In the genomic region with DNA sequence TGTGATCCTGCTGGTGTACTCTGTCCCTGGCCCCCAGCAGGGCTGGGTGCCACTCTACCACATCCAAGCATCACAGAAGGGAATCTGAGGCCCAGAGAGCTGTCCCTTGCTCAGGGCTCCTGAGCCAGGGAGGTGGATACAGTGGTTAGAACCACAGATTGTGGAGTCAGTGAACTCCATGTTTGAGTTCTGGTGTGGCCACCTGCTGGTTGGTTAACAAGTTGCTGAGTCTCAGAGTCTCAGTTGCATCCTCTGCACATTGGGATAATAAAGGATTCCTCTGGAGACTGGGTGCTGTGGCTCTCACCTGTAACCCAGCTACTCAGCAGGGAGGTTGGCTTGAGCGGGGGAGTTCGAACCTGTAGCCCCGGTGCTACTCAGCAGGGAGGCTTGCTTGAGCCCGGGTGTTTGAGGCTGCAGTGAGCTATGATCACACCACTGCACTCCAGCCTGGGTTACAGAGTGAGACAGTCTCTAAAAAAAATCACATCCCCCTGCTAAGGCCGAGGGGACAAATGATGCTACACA, we compare ENCODE assay signal across 10 cellular contexts. TPM values are rescaled to one million over a fixed set of nuclear protein-coding genes. Genes with fewer than 3 reads are reported as not detected.
DNase-seq lines count a peak whose midpoint lies in the region; TF ChIP-seq lines count a peak whose summit lies in the region.
"Had no signal": no experiment of that assay in that cellular context is flagged by ENCODE, and none has a peak within 500 bp of the region (broad histone marks: within the 10 kb centered on the region; RNA-seq: fewer than 3 reads in every experiment).

No MANE protein-coding gene starts in this region.

- no peaks in the 10 kb centered on the region for H3K4me1 Mint-ChIP-seq in osteocyte (ENCODE audit: unreplicated experiment)

- no peak overlapping the region for H3K4me3 Mint-ChIP-seq in osteocyte (ENCODE audit: unreplicated experiment)
- H3K4me3 Mint-ChIP-seq: T-helper 17 cell had no signal

- peaks cover 0 to 14% (median 0%) of the 10 kb centered on the region in 45 donors for H3K27me3 ChIP-seq in dorsolateral prefrontal cortex

- TF ChIP-seq CTCF in dorsolateral prefrontal cortex (IDR thresholded peaks at IDR 0.05 in 54 of 56, conservative IDR thresholded peaks at IDR 0.05 in 2 of 56; ENCODE audit: low read depth in 1 of 56, partially characterized antibody in 56 of 56): peak in 32 of 56 donors; percentile 11 to 53 (median 26)
- peak; percentile 27 for TF ChIP-seq CTCF in osteocyte (IDR thresholded peaks at IDR 0.05)

- peaks cover 58% of the 10 kb centered on the region for H3K27me3 Mint-ChIP-seq in osteocyte (ENCODE audit: unreplicated experiment)

- no peaks in the 10 kb centered on the region for H3K9me3 Mint-ChIP-seq in osteocyte (ENCODE audit: unreplicated experiment)

- intact Hi-C loops in dorsolateral prefrontal cortex (cut with DNase I): no loop called here

- H3K27ac Mint-ChIP-seq in osteocyte (ENCODE audit: unreplicated experiment): no peak overlapping the region
- H3K27ac Mint-ChIP-seq: T-helper 17 cell had no signal

- H3K4me3 ChIP-seq in dorsolateral prefrontal cortex: no peak overlapping the region
- H3K4me3 ChIP-seq: BLaER1 treated with 17β-estradiol and CSF1 and Interleukin-3, amounts not matched to agents 10 nM and 100 nM had no signal

- DNase-seq in NCI-H748 (lab: John Stamatoyannopoulos, UW; ENCODE audit: unreplicated experiment) (peak; percentile 24), NCI-H748 treated with DMSO at 0.1 percent for 48 hours (lab: John Stamatoyannopoulos, UW) (no peak), NAMALWA (ENCODE audit: low spot score) (peak; percentile 44), dorsolateral prefrontal cortex (no peak), osteocyte (ENCODE audit: extremely low spot score, unreplicated experiment) (no peak), GF-D8 (lab: John Stamatoyannopoulos, UW) (no peak), cerebellum (ENCODE audit: low spot score) (no peak), dedifferentiated amniotic fluid mesenchymal stem cell (ENCODE audit: extremely low spot score) (no peak)
- DNase-seq: T-helper 17 cell had no signal

- no peaks in the 10 kb centered on the region for H3K36me3 Mint-ChIP-seq in osteocyte (ENCODE audit: unreplicated experiment)

- peak overlapping the region in 11 of 59 donors; percentile 2 to 59 (median 13) for H3K27ac ChIP-seq in dorsolateral prefrontal cortex
- H3K27ac ChIP-seq: BLaER1 treated with 17β-estradiol and CSF1 and Interleukin-3, amounts not matched to agents 10 nM and 100 nM had no signal

RNA-seq across cellular contexts. Expression of a gene that starts 39.4 kb away (rescaled TPM):
- 10 to 100 TPM; 11.9 to 45.9 (median 24.6) TPM for total RNA-seq in dorsolateral prefrontal cortex
- total RNA-seq in osteocyte: 10.5 and 13.0 TPM in 2 replicates
- 14.8 TPM for total RNA-seq in cerebellum

RNA-seq across cellular contexts. Expression of a gene that starts 39.7 kb away (rescaled TPM):
- 10 to 100 TPM; 17.6 to 53.8 (median 31.3) TPM for total RNA-seq in dorsolateral prefrontal cortex
- total RNA-seq in osteocyte: 19.5 and 20.6 TPM in 2 replicates
- 13.1 TPM for total RNA-seq in cerebellum

Comparison
In these comparisons a context has a peak if more than half of its experiments do, and no peak if none do; other contexts are left out.
1. DNase-seq: peak in NCI-H748 (single experiment) and NAMALWA (single experiment); none in NCI-H748 treated with DMSO at 0.1 percent for 48 hours (single experiment), dorsolateral prefrontal cortex (0 of 10), osteocyte (single experiment), GF-D8 (single experiment), cerebellum (single experiment) and dedifferentiated amniotic fluid mesenchymal stem cell (single experiment).